In the genomic region with DNA sequence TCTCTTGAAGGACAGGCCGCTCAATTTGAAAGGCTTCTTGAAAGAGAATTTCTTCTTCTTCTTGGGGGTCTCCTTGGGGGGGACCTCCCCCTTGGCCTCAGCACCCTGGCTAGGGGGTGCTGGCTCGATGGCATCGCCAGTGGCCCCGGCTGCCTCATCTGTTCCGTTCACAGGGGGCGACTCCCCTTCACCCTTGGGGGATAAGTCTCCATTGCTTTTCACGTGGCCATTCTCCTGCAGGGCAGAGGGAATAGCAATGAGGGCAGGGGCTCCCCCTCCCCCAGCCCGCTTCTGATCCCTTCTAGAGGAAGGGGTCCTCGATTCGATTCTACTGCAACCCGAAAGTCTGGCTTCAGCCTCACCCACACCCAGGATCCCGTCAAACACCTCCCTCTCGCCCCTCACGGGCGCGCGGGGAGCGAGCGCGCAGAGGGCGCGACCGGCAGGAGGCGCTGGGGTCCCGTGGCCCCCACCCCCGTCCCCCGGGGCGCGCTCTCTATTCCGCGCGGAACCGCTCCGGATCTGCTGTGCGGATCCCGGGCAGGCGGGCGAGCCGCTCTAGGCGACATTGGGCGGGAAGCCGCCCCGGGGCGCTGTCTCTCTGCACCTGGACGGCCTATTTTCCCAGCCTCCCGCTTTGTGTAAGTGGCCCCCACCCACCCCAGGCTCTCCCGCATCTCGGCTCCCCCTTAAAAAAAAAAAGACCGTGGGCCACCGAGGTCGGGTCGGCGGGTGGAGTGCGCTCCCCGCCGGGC, we compare ENCODE assay signal across 8 cellular contexts. TPM values are rescaled to one million over a fixed set of nuclear protein-coding genes. Genes with fewer than 3 reads are reported as not detected.
DNase-seq lines count a peak whose midpoint lies in the region; ATAC-seq and TF ChIP-seq lines count a peak whose summit lies in the region.

No MANE protein-coding gene starts in this region.

- POLR2A ChIA-PET in A673 (lab: Charles Lee; ENCODE audit: low non-redundant PET), result no interaction called here

- DNase-seq in A673 (ENCODE audit: low spot score) (peak; percentile 76), MM.1S (peak; percentile 40), mesothelial cell of epicardium (ENCODE audit: low spot score in 2 of 2, unreplicated experiment in 2 of 2) (peak; percentile 47 to 62)
- peak; percentile 60 to 66 for DNase-seq in activated CD4-positive, alpha-beta T cell treated with anti-CD3 and anti-CD28 coated beads, Interleukin-2, amount 50 U/mL, for 4 hours
- peak; percentile 62 for DNase-seq in effector CD8-positive, alpha-beta T cell (lab: John Stamatoyannopoulos, UW)
- DNase-seq in stimulated activated effector memory CD8-positive, alpha-beta T cell treated with anti-CD3 and anti-CD28 coated beads, Interleukin-12 subunit alpha, Interleukin-12 subunit beta, amount 100 ng/mL, for 72 hours (ENCODE audit: low spot score in 2 of 2), result peak; percentile 46 to 76
- DNase-seq in NK-92 treated with Interleukin-12 subunit alpha and Interleukin-12 subunit beta, amount 100 ng/mL, for 24 hours (lab: John Stamatoyannopoulos, UW), result no peak

- peak overlapping the region; percentile 79 for H3K4me2 ChIP-seq in MM.1S (ENCODE audit: low read depth, low read length)

- peaks cover 37% of the 10 kb centered on the region for H3K4me1 Mint-ChIP-seq in mesothelial cell of epicardium
- peaks cover 51% of the 10 kb centered on the region for H3K4me1 Mint-ChIP-seq in stimulated activated effector memory CD8-positive, alpha-beta T cell treated with anti-CD3 and anti-CD28 coated beads, Interleukin-12 subunit alpha, Interleukin-12 subunit beta, amount 100 ng/mL, for 72 hours

- H3K4me3 ChIP-seq in A673 (ENCODE audit: low read depth, low read length, poor library complexity, severe bottlenecking), result peak overlapping the region; percentile 99
- peak overlapping the region; percentile 58 for H3K4me3 ChIP-seq in MM.1S (ENCODE audit: low read length)

- ATAC-seq in stimulated activated effector memory CD8-positive, alpha-beta T cell treated with anti-CD3 and anti-CD28 coated beads, Interleukin-12 subunit alpha, Interleukin-12 subunit beta, amount 100 ng/mL, for 72 hours, result peak; percentile 48

- peak overlapping the region; percentile 34; the same call in 1 of the 2 replicates for H3K9ac ChIP-seq in MM.1S (ENCODE audit: low read length)

- no peaks in the 10 kb centered on the region for H3K9me3 Mint-ChIP-seq in mesothelial cell of epicardium
- H3K9me3 Mint-ChIP-seq in stimulated activated effector memory CD8-positive, alpha-beta T cell treated with anti-CD3 and anti-CD28 coated beads, Interleukin-12 subunit alpha, Interleukin-12 subunit beta, amount 100 ng/mL, for 72 hours, result no peaks in the 10 kb centered on the region

- H3K27me3 ChIP-seq in A673 (replicated peaks; ENCODE audit: insufficient read depth, low read depth, low read length, poor library complexity) (no peaks in the 10 kb centered on the region), MM.1S (replicated peaks; ENCODE audit: insufficient read depth, low read length) (no peaks in the 10 kb centered on the region)

- intact Hi-C loops in A673 (cut with micrococcal nuclease; ENCODE audit: unreplicated experiment), result loop anchor here (5.0 to 10.0 kb wide), 2 partner anchors 57 to 110 kb away; a partner anchor contains a TSS

- no TSS peak for BruUV-seq in A673 (replicated peaks; lab: Mats Ljungman, UMichigan)

- H3K27ac ChIP-seq in A673 (ENCODE audit: low read depth, low read length, poor library complexity, severe bottlenecking) (peak overlapping the region; percentile 96), MM.1S (ENCODE audit: low read length) (no peak overlapping the region; the same call in 1 of the 2 replicates)

- peaks cover 2% of the 10 kb centered on the region for H3K27me3 Mint-ChIP-seq in mesothelial cell of epicardium (ENCODE audit: low read depth)

- peak overlapping the region; percentile 94 for H3K4me3 Mint-ChIP-seq in mesothelial cell of epicardium
- H3K4me3 Mint-ChIP-seq in stimulated activated effector memory CD8-positive, alpha-beta T cell treated with anti-CD3 and anti-CD28 coated beads, Interleukin-12 subunit alpha, Interleukin-12 subunit beta, amount 100 ng/mL, for 72 hours, result peak overlapping the region; percentile 75

- H3K4me1 ChIP-seq in A673 (ENCODE audit: insufficient read depth, low read length, poor library complexity, severe bottlenecking) (peaks cover 15% of the 10 kb centered on the region), MM.1S (ENCODE audit: low read length) (peaks cover 62% of the 10 kb centered on the region)

- H3K36me3 ChIP-seq in A673 (ENCODE audit: insufficient read depth, low read length, poor library complexity, severe bottlenecking) (peaks cover 45% of the 10 kb centered on the region), MM.1S (replicated peaks; ENCODE audit: insufficient read depth, low read length) (no peaks in the 10 kb centered on the region)

- H3K27ac Mint-ChIP-seq in mesothelial cell of epicardium, result peak overlapping the region; percentile 94
- peak overlapping the region; percentile 81 for H3K27ac Mint-ChIP-seq in stimulated activated effector memory CD8-positive, alpha-beta T cell treated with anti-CD3 and anti-CD28 coated beads, Interleukin-12 subunit alpha, Interleukin-12 subunit beta, amount 100 ng/mL, for 72 hours

- peak; percentile 41 for TF ChIP-seq POLR2A in GM15510 (IDR thresholded peaks at IDR 0.05; ENCODE audit: borderline replicate concordance, extremely low read depth, insufficient read length)

- H3F3A ChIP-seq in MM.1S (ENCODE audit: insufficient read depth, low read length), result peaks cover 47% of the 10 kb centered on the region

- peak; percentile 72 for TF ChIP-seq CTCF in A673 (conservative IDR thresholded peaks at IDR 0.05; ENCODE audit: low read depth, low read length)
- TF ChIP-seq CTCF in MM.1S (IDR thresholded peaks at IDR 0.05; ENCODE audit: low read length), result peak; percentile 59
- peak; percentile 39 for TF ChIP-seq CTCF in mesothelial cell of epicardium (IDR thresholded peaks at IDR 0.05; ENCODE audit: unreplicated experiment)

- no peaks in the 10 kb centered on the region for H4K20me1 ChIP-seq in MM.1S (ENCODE audit: insufficient read depth, low read length)

- H3K9me2 ChIP-seq in MM.1S (replicated peaks; ENCODE audit: insufficient read depth, low read length), result no peaks in the 10 kb centered on the region

- CTCF ChIA-PET in A673 (lab: Charles Lee), result interaction anchor here (0.5 kb wide), 1 partner anchor 226 kb away, joined by 3 read pairs; no protein-coding TSS in a partner anchor

- H2AFZ ChIP-seq in MM.1S (ENCODE audit: low read length), result peak overlapping the region; percentile 23

- peaks cover 9% of the 10 kb centered on the region for H3K79me2 ChIP-seq in MM.1S (ENCODE audit: low read length)

- H3K9me3 ChIP-seq in A673 (ENCODE audit: low read depth, low read length, poor library complexity, severe bottlenecking) (no peaks in the 10 kb centered on the region), MM.1S (replicated peaks; ENCODE audit: insufficient read depth, low read length) (no peaks in the 10 kb centered on the region)

- H3K36me3 Mint-ChIP-seq in mesothelial cell of epicardium, result peaks cover 11% of the 10 kb centered on the region
- peaks cover 53% of the 10 kb centered on the region for H3K36me3 Mint-ChIP-seq in stimulated activated effector memory CD8-positive, alpha-beta T cell treated with anti-CD3 and anti-CD28 coated beads, Interleukin-12 subunit alpha, Interleukin-12 subunit beta, amount 100 ng/mL, for 72 hours

RNA-seq across cellular contexts. Expression of a gene that starts 1.0 kb away (rescaled TPM):
- total RNA-seq in A673 (2021) (425 and 445 TPM in 2 replicates), mesothelial cell of epicardium (487 to 496 TPM (median 495 TPM) in 3 replicates)

RNA-seq across cellular contexts. Expression of a gene that starts 27.2 kb away (rescaled TPM):
- total RNA-seq in A673 (2021), result 4.7 and 5.2 TPM in 2 replicates
- 12.5 to 12.9 TPM (median 12.5 TPM) in 3 replicates for total RNA-seq in mesothelial cell of epicardium

RNA-seq across cellular contexts. Expression of a gene that starts 27.3 kb away (rescaled TPM):
- total RNA-seq in A673 (2021) (3.9 and 4.3 TPM in 2 replicates), mesothelial cell of epicardium (6.6 to 8.1 TPM (median 7.8 TPM) in 3 replicates)

RNA-seq across cellular contexts. Expression of a gene that starts 43.2 kb away (rescaled TPM):
- total RNA-seq in A673 (2021), result 192 and 195 TPM in 2 replicates
- 122 to 131 TPM (median 127 TPM) in 3 replicates for total RNA-seq in mesothelial cell of epicardium

RNA-seq across cellular contexts. Expression of a gene that starts 59.2 kb away (rescaled TPM):
- total RNA-seq in A673 (2021) (47.4 and 48.0 TPM in 2 replicates), mesothelial cell of epicardium (73.4 to 74.8 TPM (median 74.6 TPM) in 3 replicates)
